22 cellular contexts compared by ENCODE assay signal in the genomic region with DNA sequence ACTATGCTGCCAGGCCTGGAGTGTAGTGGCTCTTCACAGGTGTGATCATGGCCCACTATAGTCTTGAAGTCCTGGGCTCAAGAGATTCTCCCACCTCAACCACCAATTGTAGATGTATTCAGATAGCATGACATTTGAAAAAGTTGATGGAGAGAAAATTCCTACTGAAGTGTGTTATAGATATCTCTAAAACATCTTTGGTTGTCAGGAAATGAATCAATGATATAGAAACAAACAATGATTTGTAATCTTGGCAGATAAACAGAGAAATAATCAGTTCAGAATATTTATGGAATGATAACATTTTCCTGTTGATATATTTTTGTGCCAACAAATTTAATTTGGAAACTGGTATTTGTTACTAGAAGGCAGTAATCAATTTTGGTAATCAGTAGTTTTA.
DNase-seq lines count a peak whose midpoint lies in the region; ATAC-seq and TF ChIP-seq lines count a peak whose summit lies in the region.
"Had no signal": no experiment of that assay in that cellular context is flagged by ENCODE, and none has a peak within 500 bp of the region (broad histone marks: within the 10 kb centered on the region; RNA-seq: fewer than 3 reads in every experiment).

No MANE protein-coding gene starts in this region.

- ATAC-seq in right cardiac atrium: peak in 1 of 2 donors; percentile 20
- ATAC-seq in left ventricle myocardium superior: no peak
- ATAC-seq in HG02973 (IDR thresholded peaks at IDR 0.05; ENCODE audit: unreplicated experiment): no peak
- no peak for ATAC-seq in GM19467 (IDR thresholded peaks at IDR 0.05; ENCODE audit: unreplicated experiment)
- ATAC-seq: activated CD4-positive, alpha-beta T cell treated with anti-CD3 and anti-CD28 coated beads for 36 hours; HCT116; Panc1; pancreas had no signal

- TF ChIP-seq POLR2A in suprapubic skin (IDR thresholded peaks at IDR 0.05): no peak

- H3K27ac ChIP-seq in right cardiac atrium (ENCODE audit: low read length) (peak overlapping the region; percentile 45), suprapubic skin (peak overlapping the region; percentile 86)
- H3K27ac ChIP-seq: pancreas, SJCRH30 had no signal

- no peak for DNase-seq in right cardiac atrium
- DNase-seq in left ventricle myocardium superior: no peak
- peak; percentile 2 for DNase-seq in fibroblast of the aortic adventitia (ENCODE audit: low read depth)
- no peak for DNase-seq in suprapubic skin (ENCODE audit: low spot score in 2 of 2)
- no peak for DNase-seq in SW480 (ENCODE audit: low spot score)
- DNase-seq: activated CD4-positive, alpha-beta T cell treated with anti-CD3 and anti-CD28 coated beads for 36 hours; activated T-cell treated with anti-CD3 and anti-CD28 coated beads, Interleukin-2, amount 50 U/mL, for 24 hours; CD4-positive, CD25-positive, alpha-beta regulatory T cell; Karpas-422; NCI-H1694; NCI-H524 treated with DMSO at 0.1 percent for 48 hours; nephron progenitor cell; pancreas; right lobe of liver; SJCRH30; stimulated activated CD4-positive, alpha-beta T cell treated with anti-CD3 and anti-CD28 coated beads, Interleukin-4, amount 100 ng/mL, for 4 hours; stimulated activated naive CD4-positive, alpha-beta T cell; trophoblast cell had no signal

- TF ChIP-seq CTCF in fibroblast of the aortic adventitia (IDR thresholded peaks at IDR 0.05; ENCODE audit: insufficient read depth, low read length): no peak
- no peak for TF ChIP-seq CTCF in suprapubic skin (IDR thresholded peaks at IDR 0.05)

- H3K36me3 ChIP-seq in suprapubic skin: no peaks in the 10 kb centered on the region
- H3K36me3 ChIP-seq: pancreas, right lobe of liver, SJCRH30 had no signal

- H3K27me3 ChIP-seq in right cardiac atrium (ENCODE audit: control insufficient read depth, insufficient read depth) (no peaks in the 10 kb centered on the region), suprapubic skin (no peaks in the 10 kb centered on the region)
- H3K27me3 ChIP-seq: pancreas, right lobe of liver, SJCRH30 had no signal

- H3K4me1 ChIP-seq in right cardiac atrium (ENCODE audit: control insufficient read depth, insufficient read depth, low read length) (peaks cover 1% of the 10 kb centered on the region), suprapubic skin (peaks cover 25% of the 10 kb centered on the region)

- H3K9me3 ChIP-seq in right cardiac atrium (ENCODE audit: control insufficient read depth, low read length) (no peaks in the 10 kb centered on the region), suprapubic skin (no peaks in the 10 kb centered on the region)
- H3K9me3 ChIP-seq: pancreas, right lobe of liver, SJCRH30 had no signal

- no peak for TF ChIP-seq EP300 in suprapubic skin (IDR thresholded peaks at IDR 0.05)

- H3K4me3 ChIP-seq in right cardiac atrium (ENCODE audit: low read length) (peak overlapping the region; percentile 67), fibroblast of the aortic adventitia (ENCODE audit: low read depth, low read length) (no peak overlapping the region), suprapubic skin (peak overlapping the region; percentile 45)
- H3K4me3 ChIP-seq: pancreas, right lobe of liver, SJCRH30 had no signal

- intact Hi-C loops in right cardiac atrium (cut with DNase I) (loop anchor here in 2 of 4 donors (2.0 to 10.0 kb wide), 3 partner anchors 110 to 228 kb away; no protein-coding TSS in a partner anchor), left ventricle myocardium superior (cut with micrococcal nuclease) (loop anchor here (10.0 kb wide), 1 partner anchor 230 kb away; no protein-coding TSS in a partner anchor)
